In the genomic region with DNA sequence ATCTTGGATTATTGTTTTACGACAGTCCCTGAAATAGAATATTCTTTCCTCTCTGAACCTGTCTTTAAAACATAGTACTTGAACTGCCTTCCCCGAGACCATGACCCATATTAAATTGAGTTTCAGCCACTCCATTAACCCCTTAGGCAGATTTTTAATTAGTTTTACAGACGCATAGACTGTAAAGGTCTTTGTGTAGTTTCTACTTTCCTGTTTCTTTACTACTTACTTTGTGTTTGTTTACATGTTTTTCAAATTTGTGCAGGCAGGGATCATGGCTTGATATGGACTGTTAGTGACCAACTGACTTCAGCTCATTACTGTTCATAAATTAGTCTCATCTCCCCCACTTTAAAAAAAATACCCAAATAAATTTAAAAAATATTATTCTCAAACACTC, we compare ENCODE assay signal across 18 cellular contexts.
"Had no signal": no experiment of that assay in that cellular context is flagged by ENCODE, and none has a peak within 500 bp of the region (broad histone marks: within the 10 kb centered on the region; RNA-seq: fewer than 3 reads in every experiment).

No MANE protein-coding gene starts in this region.

- H3K27me3 Mint-ChIP-seq: memory B cell had no signal

- H3K27ac Mint-ChIP-seq: memory B cell, neural progenitor cell, WTC11 had no signal

- H3K9me3 ChIP-seq: colonic mucosa, heart left ventricle, ovary, sigmoid colon, stomach, thoracic aorta had no signal

- H3K4me3 Mint-ChIP-seq: memory B cell, neural progenitor cell, WTC11 had no signal

- ATAC-seq: left lobe of liver, SK-N-SH treated with all-trans-retinoic acid at 6 μM for 48 hours, WTC11 had no signal

- DNase-seq: activated CD4-positive, alpha-beta T cell treated with anti-CD3 and anti-CD28 coated beads, Interleukin-2, amount 50 U/mL, for 1 hour; activated CD8-positive, alpha-beta memory T cell treated with anti-CD3 and anti-CD28 coated beads, Interleukin-2, amount 50 U/mL, for 4 hours; activated effector memory CD4-positive, alpha-beta T cell treated with Interleukin-2 at 50 U/mL for 16 hours; colonic mucosa; effector CD4-positive, alpha-beta T cell; heart left ventricle; islet precursor cell; ovary; sigmoid colon; stimulated activated CD4-positive, alpha-beta T cell treated with anti-CD3 and anti-CD28 coated beads, Interleukin-12 subunit alpha, Interleukin-12 subunit beta, amount 100 ng/mL, for 4 hours; stomach had no signal

- H3K9me3 Mint-ChIP-seq: memory B cell; T-helper 1 cell treated with Interleukin-12 subunit alpha and Interleukin-12 subunit beta and Interleukin-4 antibody, amounts not matched to agents 30 μg/mL and 1 μg/mL, for 36 hours had no signal
